ENCODE assay signal across 29 cellular contexts in the genomic region with DNA sequence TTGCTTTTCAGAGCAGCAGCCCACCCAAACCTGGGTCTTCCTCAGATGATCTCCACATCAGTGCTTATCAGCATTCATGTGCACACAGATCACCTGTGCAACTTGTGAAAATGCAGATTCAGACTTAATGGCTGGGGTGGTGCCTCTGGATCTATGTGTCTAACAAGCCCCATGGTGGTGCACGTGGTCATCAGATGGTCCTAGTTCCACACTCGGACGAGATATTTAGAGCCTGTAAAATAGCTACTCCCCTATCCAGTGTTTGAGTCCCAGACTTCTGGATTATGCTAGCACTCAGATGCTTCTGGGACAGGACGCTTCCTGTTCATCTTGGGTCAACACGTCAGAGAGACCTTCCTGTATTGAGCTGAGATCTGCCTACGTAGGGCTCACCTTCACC.
"Had no signal": no experiment of that assay in that cellular context is flagged by ENCODE, and none has a peak within 500 bp of the region (broad histone marks: within the 10 kb centered on the region; RNA-seq: fewer than 3 reads in every experiment).

No MANE protein-coding gene starts in this region.

- H3K4me1 ChIP-seq: ascending aorta, breast epithelium, esophagus squamous epithelium, gastroesophageal sphincter, heart right ventricle had no signal

- H3K9me3 ChIP-seq: ascending aorta, breast epithelium, esophagus squamous epithelium, gastroesophageal sphincter, heart right ventricle had no signal

- H3K27me3 ChIP-seq: ascending aorta, breast epithelium, esophagus squamous epithelium, gastroesophageal sphincter, heart right ventricle had no signal

- H3K4me3 ChIP-seq: ascending aorta, breast epithelium, esophagus squamous epithelium, gastroesophageal sphincter, heart right ventricle had no signal

- FAIRE-seq: colon had no signal

- H3K27ac ChIP-seq: ascending aorta, breast epithelium, esophagus squamous epithelium, gastroesophageal sphincter, heart right ventricle had no signal

- DNase-seq: activated CD4-positive, alpha-beta memory T cell treated with anti-CD3 and anti-CD28 coated beads for 36 hours; activated CD4-positive, alpha-beta T cell treated with anti-CD3 and anti-CD28 coated beads for 36 hours; activated CD4-positive, alpha-beta T cell treated with anti-CD3 and anti-CD28 coated beads, Interleukin-2, amount 10 ng/mL, durations not matched to agents 24 days and 14 days; activated CD4-positive, CD25-positive, alpha-beta regulatory T cell; activated CD4-positive, CD25-positive, alpha-beta regulatory T cell treated with anti-CD3 and anti-CD28 coated beads, Interleukin-2, amount 50 U/mL, for 72 hours; activated CD8-positive, alpha-beta T cell treated with anti-CD3 and anti-CD28 coated beads, Interleukin-2, amount 10 ng/mL, durations not matched to agents 7 days and 5 days; activated gamma-delta T cell; activated naive CD4-positive, alpha-beta T cell; activated naive CD4-positive, alpha-beta T cell treated with anti-CD3 and anti-CD28 coated beads, Interleukin-2, amount 10 ng/mL, durations not matched to agents 7 days and 5 days; activated naive CD8-positive, alpha-beta T cell treated with anti-CD3 and anti-CD28 coated beads, Interleukin-2, amount 10 ng/mL, durations not matched to agents 7 days and 5 days; activated T-cell treated with anti-CD3 and anti-CD28 coated beads for 4 hours; activated T-cell treated with anti-CD3 and anti-CD28 coated beads, Interleukin-2, amount 50 U/mL, for 24 hours; activated T-cell treated with anti-CD3 and anti-CD28 coated beads, Interleukin-2, amount 50 U/mL, for 72 hours; cortex of kidney; dermis blood vessel endothelial cell; effector CD4-positive, alpha-beta T cell; effector memory CD8-positive, alpha-beta T cell; erythroblast; esophagus squamous epithelium; foreskin melanocyte; heart right ventricle; T-helper 2 cell had no signal

- H3K27me3 Mint-ChIP-seq: activated CD4-positive, alpha-beta memory T cell treated with anti-CD3 and anti-CD28 coated beads for 36 hours; activated CD4-positive, alpha-beta T cell treated with anti-CD3 and anti-CD28 coated beads for 36 hours; activated CD4-positive, alpha-beta T cell treated with anti-CD3 and anti-CD28 coated beads, Interleukin-2, amount 10 ng/mL, durations not matched to agents 24 days and 14 days; activated naive CD4-positive, alpha-beta T cell treated with anti-CD3 and anti-CD28 coated beads, Interleukin-2, amount 10 ng/mL, durations not matched to agents 7 days and 5 days; activated naive CD8-positive, alpha-beta T cell treated with anti-CD3 and anti-CD28 coated beads, Interleukin-2, amount 10 ng/mL, durations not matched to agents 7 days and 5 days; activated T-cell treated with anti-CD3 and anti-CD28 coated beads, Interleukin-2, amount 50 U/mL, for 24 hours; brain; central memory CD8-positive, alpha-beta T cell; effector memory CD8-positive, alpha-beta T cell had no signal

- H3K4me1 Mint-ChIP-seq: activated CD4-positive, alpha-beta T cell treated with anti-CD3 and anti-CD28 coated beads for 36 hours; activated CD4-positive, alpha-beta T cell treated with anti-CD3 and anti-CD28 coated beads, Interleukin-2, amount 10 ng/mL, durations not matched to agents 24 days and 14 days; central memory CD8-positive, alpha-beta T cell had no signal

- H3K27ac Mint-ChIP-seq: activated CD4-positive, alpha-beta memory T cell treated with anti-CD3 and anti-CD28 coated beads for 36 hours; activated CD4-positive, alpha-beta T cell treated with anti-CD3 and anti-CD28 coated beads for 36 hours; activated CD4-positive, alpha-beta T cell treated with anti-CD3 and anti-CD28 coated beads, Interleukin-2, amount 10 ng/mL, durations not matched to agents 24 days and 14 days; activated CD8-positive, alpha-beta T cell treated with anti-CD3 and anti-CD28 coated beads, Interleukin-2, amount 10 ng/mL, durations not matched to agents 7 days and 5 days; activated naive CD4-positive, alpha-beta T cell treated with anti-CD3 and anti-CD28 coated beads, Interleukin-2, amount 10 ng/mL, durations not matched to agents 7 days and 5 days; activated naive CD8-positive, alpha-beta T cell treated with anti-CD3 and anti-CD28 coated beads, Interleukin-2, amount 10 ng/mL, durations not matched to agents 7 days and 5 days; activated T-cell treated with anti-CD3 and anti-CD28 coated beads, Interleukin-2, amount 50 U/mL, for 24 hours; activated T-cell treated with anti-CD3 and anti-CD28 coated beads, Interleukin-2, amount 50 U/mL, for 72 hours; brain; effector memory CD8-positive, alpha-beta T cell had no signal

- ATAC-seq: activated CD4-positive, alpha-beta T cell treated with anti-CD3 and anti-CD28 coated beads for 36 hours; activated CD8-positive, alpha-beta T cell treated with anti-CD3 and anti-CD28 coated beads, Interleukin-2, amount 10 ng/mL, durations not matched to agents 7 days and 5 days; activated naive CD4-positive, alpha-beta T cell treated with anti-CD3 and anti-CD28 coated beads, Interleukin-2, amount 50 U/mL, for 72 hours; activated T-cell treated with anti-CD3 and anti-CD28 coated beads, Interleukin-2, amount 50 U/mL, for 72 hours; effector memory CD8-positive, alpha-beta T cell; gastroesophageal sphincter; heart right ventricle had no signal

- H3K36me3 ChIP-seq: ascending aorta, breast epithelium, heart right ventricle had no signal

- H3K9me3 Mint-ChIP-seq: activated naive CD4-positive, alpha-beta T cell treated with anti-CD3 and anti-CD28 coated beads, Interleukin-2, amount 10 ng/mL, durations not matched to agents 7 days and 5 days had no signal

- H3K4me3 Mint-ChIP-seq: activated CD4-positive, alpha-beta memory T cell treated with anti-CD3 and anti-CD28 coated beads for 36 hours; activated CD4-positive, alpha-beta T cell treated with anti-CD3 and anti-CD28 coated beads for 36 hours; activated CD4-positive, alpha-beta T cell treated with anti-CD3 and anti-CD28 coated beads, Interleukin-2, amount 10 ng/mL, durations not matched to agents 24 days and 14 days; activated CD8-positive, alpha-beta T cell treated with anti-CD3 and anti-CD28 coated beads, Interleukin-2, amount 10 ng/mL, durations not matched to agents 7 days and 5 days; activated naive CD4-positive, alpha-beta T cell treated with anti-CD3 and anti-CD28 coated beads, Interleukin-2, amount 10 ng/mL, durations not matched to agents 7 days and 5 days; activated naive CD8-positive, alpha-beta T cell treated with anti-CD3 and anti-CD28 coated beads, Interleukin-2, amount 10 ng/mL, durations not matched to agents 7 days and 5 days; activated T-cell treated with anti-CD3 and anti-CD28 coated beads, Interleukin-2, amount 50 U/mL, for 24 hours; activated T-cell treated with anti-CD3 and anti-CD28 coated beads, Interleukin-2, amount 50 U/mL, for 72 hours; brain; central memory CD8-positive, alpha-beta T cell; effector memory CD8-positive, alpha-beta T cell had no signal
